ENCODE assay signal across 23 cellular contexts in the genomic region with DNA sequence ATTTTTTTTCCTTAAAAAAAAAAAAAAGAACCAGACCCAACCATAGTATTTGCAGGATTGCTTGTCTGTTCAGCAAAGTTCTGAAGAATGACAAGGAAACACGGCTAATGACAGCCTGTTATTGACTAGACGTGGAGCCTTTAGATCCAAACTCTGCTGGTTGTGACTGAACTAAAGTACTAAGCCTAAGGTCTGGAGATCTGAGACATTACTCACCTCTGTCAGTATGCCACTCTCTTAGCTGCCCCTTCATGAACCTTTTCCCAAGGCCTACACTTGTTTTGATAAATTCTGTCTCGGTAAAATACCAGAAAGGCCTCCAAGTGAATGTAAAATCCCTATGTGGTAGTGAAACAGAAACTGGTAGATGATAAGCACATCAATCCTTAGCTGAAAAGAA.
"Had no signal": no experiment of that assay in that cellular context is flagged by ENCODE, and none has a peak within 500 bp of the region (broad histone marks: within the 10 kb centered on the region; RNA-seq: fewer than 3 reads in every experiment).

No MANE protein-coding gene starts in this region.

- H3K27ac ChIP-seq: coronary artery, foreskin keratinocyte, hepatocyte had no signal

- H3K79me2 ChIP-seq: hepatocyte had no signal

- H3K27me3 Mint-ChIP-seq: activated CD4-positive, alpha-beta T cell treated with anti-CD3 and anti-CD28 coated beads, Interleukin-2, amount 10 ng/mL, durations not matched to agents 7 days and 5 days; activated naive CD8-positive, alpha-beta T cell treated with anti-CD3 and anti-CD28 coated beads, Interleukin-2, amount 50 U/mL, for 24 hours; activated T-cell treated with anti-CD3 and anti-CD28 coated beads, Interleukin-2, amount 50 U/mL, for 24 hours; central memory CD8-positive, alpha-beta T cell; natural killer cell treated with Interleukin-12 subunit alpha and Interleukin-12 subunit beta and Interleukin-15 and Interleukin-18, amount 100 ng/mL, for 72 hours; stimulated activated naive CD8-positive, alpha-beta T cell treated with anti-CD3 and anti-CD28 coated beads, Interleukin-15, amount 100 ng/mL, for 72 hours; type B pancreatic cell had no signal

- H3K4me3 ChIP-seq: coronary artery, hepatocyte, lung had no signal

- H2AFZ ChIP-seq: hepatocyte had no signal

- H3K9me3 Mint-ChIP-seq: activated naive CD4-positive, alpha-beta T cell treated with anti-CD3 and anti-CD28 coated beads for 36 hours; activated naive CD8-positive, alpha-beta T cell treated with anti-CD3 and anti-CD28 coated beads, Interleukin-2, amount 50 U/mL, for 24 hours; activated T-cell treated with anti-CD3 and anti-CD28 coated beads, Interleukin-2, amount 50 U/mL, for 24 hours; central memory CD8-positive, alpha-beta T cell; stimulated activated naive CD8-positive, alpha-beta T cell treated with anti-CD3 and anti-CD28 coated beads, Interleukin-15, amount 100 ng/mL, for 72 hours; type B pancreatic cell had no signal

- H3K27me3 ChIP-seq: foreskin keratinocyte, hepatocyte had no signal

- DNase-seq: activated CD4-positive, alpha-beta T cell treated with anti-CD3 and anti-CD28 coated beads, Interleukin-2, amount 10 ng/mL, durations not matched to agents 7 days and 5 days; activated CD8-positive, alpha-beta T cell treated with anti-CD3 and anti-CD28 coated beads, Interleukin-2, amount 10 ng/mL, durations not matched to agents 7 days and 5 days; activated naive CD4-positive, alpha-beta T cell treated with anti-CD3 and anti-CD28 coated beads for 36 hours; activated naive CD8-positive, alpha-beta T cell treated with anti-CD3 and anti-CD28 coated beads, Interleukin-2, amount 50 U/mL, for 24 hours; activated T-cell treated with anti-CD3 and anti-CD28 coated beads, Interleukin-2, amount 50 U/mL, for 24 hours; anterior cingulate cortex; foreskin keratinocyte; posterior cingulate gyrus; retina; stimulated activated CD4-positive, alpha-beta T cell treated with anti-CD3 and anti-CD28 coated beads, Interleukin-15, amount 100 ng/mL, for 24 hours; stimulated activated CD4-positive, alpha-beta T cell treated with anti-CD3 and anti-CD28 coated beads, Interleukin-2, amount 100 ng/mL, for 48 hours; stimulated activated naive CD8-positive, alpha-beta T cell treated with anti-CD3 and anti-CD28 coated beads, Interleukin-15, amount 100 ng/mL, for 72 hours; T-helper 1 cell; T-helper 9 cell had no signal

- ATAC-seq: activated CD4-positive, CD25-positive, alpha-beta regulatory T cell treated with anti-CD3 and anti-CD28 coated beads, Interleukin-2, amount 50 U/mL, for 24 hours; activated CD8-positive, alpha-beta T cell treated with anti-CD3 and anti-CD28 coated beads, Interleukin-2, amount 10 ng/mL, durations not matched to agents 7 days and 5 days; activated naive CD8-positive, alpha-beta T cell treated with anti-CD3 and anti-CD28 coated beads, Interleukin-2, amount 50 U/mL, for 24 hours; foreskin keratinocyte; left lobe of liver; natural killer cell treated with Interleukin-12 subunit alpha and Interleukin-12 subunit beta and Interleukin-15 and Interleukin-18, amount 100 ng/mL, for 72 hours; stimulated activated naive CD8-positive, alpha-beta T cell treated with anti-CD3 and anti-CD28 coated beads, Interleukin-15, amount 100 ng/mL, for 72 hours had no signal

- H3K36me3 Mint-ChIP-seq: natural killer cell treated with Interleukin-12 subunit alpha and Interleukin-12 subunit beta and Interleukin-15 and Interleukin-18, amount 100 ng/mL, for 72 hours; type B pancreatic cell had no signal

- H3K4me2 ChIP-seq: hepatocyte had no signal

- H3K27ac Mint-ChIP-seq: activated CD8-positive, alpha-beta T cell treated with anti-CD3 and anti-CD28 coated beads, Interleukin-2, amount 10 ng/mL, durations not matched to agents 7 days and 5 days; activated naive CD4-positive, alpha-beta T cell treated with anti-CD3 and anti-CD28 coated beads for 36 hours; activated naive CD8-positive, alpha-beta T cell treated with anti-CD3 and anti-CD28 coated beads, Interleukin-2, amount 50 U/mL, for 24 hours; activated T-cell treated with anti-CD3 and anti-CD28 coated beads, Interleukin-2, amount 50 U/mL, for 24 hours; mesothelial cell of epicardium; natural killer cell treated with Interleukin-12 subunit alpha and Interleukin-12 subunit beta and Interleukin-15 and Interleukin-18, amount 100 ng/mL, for 72 hours; stimulated activated naive CD8-positive, alpha-beta T cell treated with anti-CD3 and anti-CD28 coated beads, Interleukin-15, amount 100 ng/mL, for 72 hours; type B pancreatic cell had no signal

- H3K4me3 Mint-ChIP-seq: activated CD4-positive, alpha-beta T cell treated with anti-CD3 and anti-CD28 coated beads, Interleukin-2, amount 10 ng/mL, durations not matched to agents 7 days and 5 days; activated CD8-positive, alpha-beta T cell treated with anti-CD3 and anti-CD28 coated beads, Interleukin-2, amount 10 ng/mL, durations not matched to agents 7 days and 5 days; activated naive CD4-positive, alpha-beta T cell treated with anti-CD3 and anti-CD28 coated beads for 36 hours; activated naive CD8-positive, alpha-beta T cell treated with anti-CD3 and anti-CD28 coated beads, Interleukin-2, amount 50 U/mL, for 24 hours; activated T-cell treated with anti-CD3 and anti-CD28 coated beads, Interleukin-2, amount 50 U/mL, for 24 hours; central memory CD8-positive, alpha-beta T cell; mesothelial cell of epicardium; natural killer cell treated with Interleukin-12 subunit alpha and Interleukin-12 subunit beta and Interleukin-15 and Interleukin-18, amount 100 ng/mL, for 72 hours; stimulated activated naive CD8-positive, alpha-beta T cell treated with anti-CD3 and anti-CD28 coated beads, Interleukin-15, amount 100 ng/mL, for 72 hours; type B pancreatic cell had no signal
